In genomic region chr11:66050581-66051231, GRCh38 we compare ENCODE assay signal across 10 cellular contexts. TPM values are rescaled to one million over a fixed set of nuclear protein-coding genes. Genes with fewer than 3 reads are reported as not detected.
DNase-seq lines count a peak whose midpoint lies in the region; ATAC-seq and TF ChIP-seq lines count a peak whose summit lies in the region.
"Had no signal": no experiment of that assay in that cellular context is flagged by ENCODE, and none has a peak within 500 bp of the region (broad histone marks: within the 10 kb centered on the region; RNA-seq: fewer than 3 reads in every experiment).

No MANE protein-coding gene starts in this region.

- peak overlapping the region; percentile 100 for H3K4me3 Mint-ChIP-seq in activated CD4-positive, alpha-beta memory T cell treated with anti-CD3 and anti-CD28 coated beads for 36 hours

- no peak for TF ChIP-seq EP300 in transverse colon (IDR thresholded peaks at IDR 0.05; ENCODE audit: low read depth)

- no peaks in the 10 kb centered on the region for H3K9me3 Mint-ChIP-seq in activated CD4-positive, alpha-beta memory T cell treated with anti-CD3 and anti-CD28 coated beads for 36 hours

- H3K36me3 ChIP-seq in heart right ventricle (peaks cover 0 to 26% (median 13%) of the 10 kb centered on the region in 9 donors), transverse colon (peaks cover 0 to 16% (median 9%) of the 10 kb centered on the region in 4 donors)

- WGBS in heart right ventricle, 2 donors: 75 to 79% methylated on average over 5 of the region's 5 CpGs
- 89% methylated on average over 5 of the region's 5 CpGs; no CpG with 5 or more reads in 1 of the 2 donors for WGBS in transverse colon (ENCODE audit: low coverage in 1 of 2), 2 donors

- POLR2A ChIA-PET in activated CD4-positive, alpha-beta memory T cell treated with anti-CD3 and anti-CD28 coated beads for 36 hours (lab: Charles Lee): interaction anchor here (0.6 to 4.5 kb wide), 3 partner anchors 19 to 364 kb away, joined by 4 to 32 read pairs (median 8); partner anchors contain the start of genes BANF1 and PACS1

- intact Hi-C loops in heart right ventricle (cut with DNase I): no loop called here
- intact Hi-C loops in left cardiac atrium (cut with DNase I): no loop called here
- intact Hi-C loops in activated CD4-positive, alpha-beta memory T cell treated with anti-CD3 and anti-CD28 coated beads for 36 hours (cut with micrococcal nuclease): loop anchor here (5.0 kb wide), 1 partner anchor 217 kb away; the partner anchor contains the start of gene RAB1B
- intact Hi-C loops in transverse colon (cut with DNase I; ENCODE audit: low total_unique reads): no loop called here

- H3K27me3 Mint-ChIP-seq in activated CD4-positive, alpha-beta memory T cell treated with anti-CD3 and anti-CD28 coated beads for 36 hours: peaks cover 5% of the 10 kb centered on the region

- H3K4me1 ChIP-seq in heart right ventricle: peaks cover 7 to 56% (median 31%) of the 10 kb centered on the region in 9 donors
- peaks cover 5 to 32% (median 18%) of the 10 kb centered on the region in 4 donors for H3K4me1 ChIP-seq in transverse colon

- peak overlapping the region; percentile 97 for H3K27ac Mint-ChIP-seq in activated CD4-positive, alpha-beta memory T cell treated with anti-CD3 and anti-CD28 coated beads for 36 hours

- no peak for TF ChIP-seq POLR2A in transverse colon (IDR thresholded peaks at IDR 0.05)

- DNase-seq in heart right ventricle: no peak
- DNase-seq in left cardiac atrium: no peak
- DNase-seq in activated CD4-positive, alpha-beta memory T cell treated with anti-CD3 and anti-CD28 coated beads for 36 hours: no peak
- peak; percentile 81 for DNase-seq in left kidney (ENCODE audit: low read depth, low spot score)
- DNase-seq in transverse colon: no peak
- DNase-seq in ecto neural progenitor cell (ENCODE audit: low spot score): no peak
- DNase-seq in MV-4-11 (lab: John Stamatoyannopoulos, UW): no peak
- no peak for DNase-seq in NCI-H1105 (lab: John Stamatoyannopoulos, UW)
- DNase-seq: activated CD4-positive, alpha-beta T cell treated with anti-CD3 and anti-CD28 coated beads for 48 hours; hippocampal formation had no signal

- H3K36me3 Mint-ChIP-seq in activated CD4-positive, alpha-beta memory T cell treated with anti-CD3 and anti-CD28 coated beads for 36 hours: peaks cover 22% of the 10 kb centered on the region

- H3K27ac ChIP-seq in heart right ventricle: peak overlapping the region in 6 of 10 donors; percentile 88 to 97 (median 94)
- H3K27ac ChIP-seq in transverse colon: peak overlapping the region; percentile 88 to 94 (median 93)

- peak overlapping the region in 1 of 10 donors; percentile 77 for H3K4me3 ChIP-seq in heart right ventricle
- no peak overlapping the region for H3K4me3 ChIP-seq in transverse colon

- in situ Hi-C loops in transverse colon (cut with MboI; ENCODE audit: low pct_ligation_motif_present in 1 of 4, low pct_unique_long_range_greater_than_20kb in 1 of 4, low sequenced_read_pairs in 3 of 4): no loop called here

- CTCF ChIA-PET in activated CD4-positive, alpha-beta memory T cell treated with anti-CD3 and anti-CD28 coated beads for 36 hours (lab: Charles Lee): interaction anchor here (1.4 to 6.9 kb wide), 6 partner anchors 18 to 339 kb away, joined by 4 to 77 read pairs (median 6); partner anchors contain the start of genes FIBP, KAT5 and PACS1

- TF ChIP-seq CTCF in heart right ventricle (IDR thresholded peaks at IDR 0.05): no peak
- peak in 1 of 5 experiments; percentile 13 for TF ChIP-seq CTCF in transverse colon (IDR thresholded peaks at IDR 0.05)

- H3K9me3 ChIP-seq in heart right ventricle: no peaks in the 10 kb centered on the region
- no peaks in the 10 kb centered on the region for H3K9me3 ChIP-seq in transverse colon

- no peak for ATAC-seq in heart right ventricle
- no peak for ATAC-seq in left cardiac atrium

- H3K27me3 ChIP-seq in heart right ventricle (peaks cover 0 to 28% (median 17%) of the 10 kb centered on the region in 7 donors), transverse colon (peaks cover 18% of the 10 kb centered on the region)

- peaks cover 42% of the 10 kb centered on the region for H3K4me1 Mint-ChIP-seq in activated CD4-positive, alpha-beta memory T cell treated with anti-CD3 and anti-CD28 coated beads for 36 hours (ENCODE audit: low read depth)

RNA-seq across cellular contexts. Expression of gene SF3B2, which starts 1.5 kb away (rescaled TPM):
- total RNA-seq in heart right ventricle (10 to 100 TPM; 62.0 to 89.8 (median 72.7) TPM), left cardiac atrium (100 to 1,000 TPM in 1 of 2 donors, 10 to 100 TPM in 1; 78.7 to 101 TPM), transverse colon (100 to 1,000 TPM in 3 of 4 donors, 10 to 100 TPM in 1; 71.8 to 152 (median 137) TPM)
- 10 to 100 TPM; 46.5 to 94.9 TPM for polyA plus RNA-seq in heart right ventricle
- total RNA-seq in activated CD4-positive, alpha-beta memory T cell treated with anti-CD3 and anti-CD28 coated beads for 36 hours: 100 to 1,000 TPM; 271 to 274 TPM

RNA-seq across cellular contexts. Expression of gene GAL3ST3, which starts 1.7 kb away (rescaled TPM):
- total RNA-seq in heart right ventricle (1 to 10 TPM; 1.9 to 4.6 (median 2.5) TPM), left cardiac atrium (1 to 10 TPM; 7.8 to 9.8 TPM), transverse colon (not detected)
- polyA plus RNA-seq in heart right ventricle: 1 to 10 TPM in 1 of 2 donors, under 1 TPM in 1; 0.07 to 1.0 TPM
- not detected for total RNA-seq in activated CD4-positive, alpha-beta memory T cell treated with anti-CD3 and anti-CD28 coated beads for 36 hours

RNA-seq across cellular contexts. Expression of gene PACS1, which starts 19.4 kb away (rescaled TPM):
- total RNA-seq in heart right ventricle (100 to 1,000 TPM in 4 of 10 donors, 10 to 100 TPM in 6; 50.0 to 121 (median 81.9) TPM), left cardiac atrium (10 to 100 TPM; 51.6 to 74.4 TPM), transverse colon (10 to 100 TPM in 3 of 4 donors, 1 to 10 TPM in 1; 9.8 to 52.0 (median 27.2) TPM)
- polyA plus RNA-seq in heart right ventricle: 10 to 100 TPM; 24.1 to 28.2 TPM
- 10 to 100 TPM; 82.0 to 84.1 TPM for total RNA-seq in activated CD4-positive, alpha-beta memory T cell treated with anti-CD3 and anti-CD28 coated beads for 36 hours

RNA-seq across cellular contexts. Expression of gene CATSPER1, which starts 24.4 kb away (rescaled TPM):
- total RNA-seq in heart right ventricle (1 to 10 TPM in 1 of 10 donors, not detected in 9; 1.1 TPM), left cardiac atrium (under 1 TPM in 1 of 2 donors, not detected in 1; 0.26 TPM), transverse colon (not detected)
- polyA plus RNA-seq in heart right ventricle: under 1 TPM in 1 of 2 donors, not detected in 1; 0.17 TPM
- not detected for total RNA-seq in activated CD4-positive, alpha-beta memory T cell treated with anti-CD3 and anti-CD28 coated beads for 36 hours

RNA-seq across cellular contexts. Expression of gene CST6, which starts 38.9 kb away (rescaled TPM):
- total RNA-seq in heart right ventricle (under 1 TPM in 3 of 10 donors, not detected in 7; 0.35 to 0.69 (median 0.43) TPM), left cardiac atrium (1 to 10 TPM in 1 of 2 donors, under 1 TPM in 1; 0.91 to 2.6 TPM), transverse colon (not detected)
- polyA plus RNA-seq in heart right ventricle: 1 to 10 TPM in 1 of 2 donors, under 1 TPM in 1; 0.44 to 2.6 TPM
- total RNA-seq in activated CD4-positive, alpha-beta memory T cell treated with anti-CD3 and anti-CD28 coated beads for 36 hours: not detected
